ENCODE assay signal across 5 cellular contexts in genomic region chr14:54852215-54852614, GRCh38.
"Had no signal": no experiment of that assay in that cellular context is flagged by ENCODE, and none has a peak within 500 bp of the region (broad histone marks: within the 10 kb centered on the region; RNA-seq: fewer than 3 reads in every experiment).

No MANE protein-coding gene starts in this region.

- DNase-seq: H9, HCEC 1CT had no signal

- ATAC-seq: GM23338 had no signal

- H2AFZ ChIP-seq: GM23338 had no signal

- FAIRE-seq: H1, H54 had no signal

- H3K4me2 ChIP-seq: GM23338 had no signal

- H3K4me3 ChIP-seq: GM23338 had no signal
